Comparison of ENCODE assay signal across 1 cellular context in the genomic region with DNA sequence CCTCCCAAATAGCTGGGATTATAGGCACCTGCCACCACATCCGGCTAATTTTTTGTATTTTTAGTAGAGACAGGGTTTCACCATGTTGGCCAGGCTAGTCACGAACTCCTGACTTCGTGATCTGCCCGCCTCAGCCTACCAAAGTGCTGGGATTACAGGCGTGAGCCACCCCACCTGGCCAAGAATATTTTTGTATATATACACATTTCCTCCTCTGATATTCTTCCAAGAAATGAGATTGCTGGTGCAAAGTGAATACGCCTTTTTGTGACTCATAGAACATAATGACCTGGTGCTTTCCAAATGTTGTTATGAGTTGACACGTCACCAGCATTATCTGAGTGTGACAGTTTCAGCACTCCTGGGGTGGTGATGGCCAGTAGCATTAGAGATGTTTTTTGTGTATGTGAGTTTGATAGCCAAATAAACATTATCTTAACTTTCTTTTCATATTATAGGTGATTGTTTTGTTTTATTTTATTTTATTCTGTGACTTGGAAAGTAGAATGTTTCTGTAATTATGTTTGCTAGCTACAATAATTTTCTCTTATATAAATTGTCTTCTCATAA.
TF ChIP-seq lines count a peak whose summit lies in the region.

No MANE protein-coding gene starts in this region.

TF ChIP-seq in K562, 482 proteins besides CTCF, POLR2A, EP300 and RAD21 (continued from another document and continues in another):
- TF ChIP-seq, protein P1, sequence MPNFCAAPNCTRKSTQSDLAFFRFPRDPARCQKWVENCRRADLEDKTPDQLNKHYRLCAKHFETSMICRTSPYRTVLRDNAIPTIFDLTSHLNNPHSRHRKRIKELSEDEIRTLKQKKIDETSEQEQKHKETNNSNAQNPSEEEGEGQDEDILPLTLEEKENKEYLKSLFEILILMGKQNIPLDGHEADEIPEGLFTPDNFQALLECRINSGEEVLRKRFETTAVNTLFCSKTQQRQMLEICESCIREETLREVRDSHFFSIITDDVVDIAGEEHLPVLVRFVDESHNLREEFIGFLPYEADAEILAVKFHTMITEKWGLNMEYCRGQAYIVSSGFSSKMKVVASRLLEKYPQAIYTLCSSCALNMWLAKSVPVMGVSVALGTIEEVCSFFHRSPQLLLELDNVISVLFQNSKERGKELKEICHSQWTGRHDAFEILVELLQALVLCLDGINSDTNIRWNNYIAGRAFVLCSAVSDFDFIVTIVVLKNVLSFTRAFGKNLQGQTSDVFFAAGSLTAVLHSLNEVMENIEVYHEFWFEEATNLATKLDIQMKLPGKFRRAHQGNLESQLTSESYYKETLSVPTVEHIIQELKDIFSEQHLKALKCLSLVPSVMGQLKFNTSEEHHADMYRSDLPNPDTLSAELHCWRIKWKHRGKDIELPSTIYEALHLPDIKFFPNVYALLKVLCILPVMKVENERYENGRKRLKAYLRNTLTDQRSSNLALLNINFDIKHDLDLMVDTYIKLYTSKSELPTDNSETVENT (CRISPR knock-in tag; IDR thresholded peaks at IDR 0.05): no peak
- TF ChIP-seq FOXM1 (IDR thresholded peaks at IDR 0.05; ENCODE audit: low read depth) (peak; percentile 86), FOXM1 (CRISPR knock-in tag; IDR thresholded peaks at IDR 0.05; ENCODE audit: low read depth) (no peak), HMG20B (CRISPR knock-in tag; IDR thresholded peaks at IDR 0.05) (no peak), ZNF57 (CRISPR knock-in tag; IDR thresholded peaks at IDR 0.05) (no peak), NRF1 (conservative IDR thresholded peaks at IDR 0.05 in 1 of 2, IDR thresholded peaks at IDR 0.05 in 1 of 2) (peak; percentile 28 to 31; a peak in 1 of 4 replicates), NFE2 (IDR thresholded peaks at IDR 0.05; ENCODE audit: low read depth) (peak; percentile 80), CBX2 (IDR thresholded peaks at IDR 0.05; ENCODE audit: insufficient read depth, low read length, poor library complexity, severe bottlenecking) (no peak), MTF1 (CRISPR knock-in tag; IDR thresholded peaks at IDR 0.05; ENCODE audit: borderline replicate concordance) (no peak), RFX1 (IDR thresholded peaks at IDR 0.05) (no peak), NR1H2 (CRISPR knock-in tag; IDR thresholded peaks at IDR 0.05) (no peak), ZNF175 (CRISPR knock-in tag; IDR thresholded peaks at IDR 0.05; ENCODE audit: low read depth) (peak; percentile 43; the same call in 1 of the 2 replicates), MTA2 (IDR thresholded peaks at IDR 0.05; ENCODE audit: low read depth) (peak; percentile 70), SP2 (IDR thresholded peaks at IDR 0.05; ENCODE audit: extremely low read depth, low read depth, low read length, poor library complexity, severe bottlenecking) (no peak), POLR3A (IDR thresholded peaks at IDR 0.05; ENCODE audit: borderline replicate concordance, extremely low read depth, insufficient read depth, insufficient read length) (no peak), FUS (optimal IDR thresholded peaks at IDR 0.05; ENCODE audit: low read depth, low read length) (no peak), SOX6 (IDR thresholded peaks at IDR 0.05) (peak; percentile 87), ZBTB8A (IDR thresholded peaks at IDR 0.05; ENCODE audit: partially characterized antibody) (no peak), ZNF324 (CRISPR knock-in tag; IDR thresholded peaks at IDR 0.05) (no peak), SRSF1 (IDR thresholded peaks at IDR 0.05; ENCODE audit: low read depth, low read length) (no peak), EP400 (IDR thresholded peaks at IDR 0.05) (peak; percentile 86), GTF2F1 (IDR thresholded peaks at IDR 0.05; ENCODE audit: low read depth, low read length) (no peak), HNRNPH1 (optimal IDR thresholded peaks at IDR 0.05; ENCODE audit: low read depth, low read length) (no peak), YY1 (IDR thresholded peaks at IDR 0.05; ENCODE audit: borderline replicate concordance in 1 of 3, control insufficient read depth in 1 of 3, extremely low read depth in 1 of 3, insufficient read depth in 3 of 3, insufficient read length in 1 of 3, insufficient replicate concordance in 2 of 3, low read depth in 1 of 3, low read length in 2 of 3) (no peak), FOSL1 (tag; conservative IDR thresholded peaks at IDR 0.05) (peak; percentile 97), FOS (IDR thresholded peaks at IDR 0.05; ENCODE audit: extremely low read depth, insufficient read length) (peak; percentile 72), KHSRP (IDR thresholded peaks at IDR 0.05) (0 out of 2 replicates have a peak, but pooled peaks have one; percentile 10), MAFK (IDR thresholded peaks at IDR 0.05; ENCODE audit: low read length) (0 out of 2 replicates have a peak, but pooled peaks have one; percentile 15), MYBL2 (IDR thresholded peaks at IDR 0.05; ENCODE audit: low read depth) (peak; percentile 38; the same call in 1 of the 2 replicates), MYBL2 (CRISPR knock-in tag; IDR thresholded peaks at IDR 0.05; ENCODE audit: borderline replicate concordance) (no peak), SMAD4 (CRISPR knock-in tag; conservative IDR thresholded peaks at IDR 0.05) (peak; percentile 65; the same call in 1 of the 2 replicates), MAFG (tag; conservative IDR thresholded peaks at IDR 0.05) (peak; percentile 54), ZNF79 (CRISPR knock-in tag; IDR thresholded peaks at IDR 0.05; ENCODE audit: low read depth) (no peak), ZNF316 (IDR thresholded peaks at IDR 0.05) (peak; percentile 68), MBD2 (IDR thresholded peaks at IDR 0.05; ENCODE audit: borderline replicate concordance, low read depth) (peak; percentile 86), FOXJ2 (tag; IDR thresholded peaks at IDR 0.05) (peak; percentile 55; the same call in 1 of the 2 replicates), TBL1XR1 (IDR thresholded peaks at IDR 0.05; ENCODE audit: low read length in 2 of 2) (peak in 1 of 2 experiments; percentile 91; a peak in 2 of 4 replicates), NELFE (IDR thresholded peaks at IDR 0.05; ENCODE audit: insufficient read depth, insufficient read length) (no peak)
- TF ChIP-seq, protein P2, sequence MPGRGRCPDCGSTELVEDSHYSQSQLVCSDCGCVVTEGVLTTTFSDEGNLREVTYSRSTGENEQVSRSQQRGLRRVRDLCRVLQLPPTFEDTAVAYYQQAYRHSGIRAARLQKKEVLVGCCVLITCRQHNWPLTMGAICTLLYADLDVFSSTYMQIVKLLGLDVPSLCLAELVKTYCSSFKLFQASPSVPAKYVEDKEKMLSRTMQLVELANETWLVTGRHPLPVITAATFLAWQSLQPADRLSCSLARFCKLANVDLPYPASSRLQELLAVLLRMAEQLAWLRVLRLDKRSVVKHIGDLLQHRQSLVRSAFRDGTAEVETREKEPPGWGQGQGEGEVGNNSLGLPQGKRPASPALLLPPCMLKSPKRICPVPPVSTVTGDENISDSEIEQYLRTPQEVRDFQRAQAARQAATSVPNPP (IDR thresholded peaks at IDR 0.05; ENCODE audit: borderline replicate concordance, insufficient read depth, insufficient read length): no peak
- TF ChIP-seq, protein P3, sequence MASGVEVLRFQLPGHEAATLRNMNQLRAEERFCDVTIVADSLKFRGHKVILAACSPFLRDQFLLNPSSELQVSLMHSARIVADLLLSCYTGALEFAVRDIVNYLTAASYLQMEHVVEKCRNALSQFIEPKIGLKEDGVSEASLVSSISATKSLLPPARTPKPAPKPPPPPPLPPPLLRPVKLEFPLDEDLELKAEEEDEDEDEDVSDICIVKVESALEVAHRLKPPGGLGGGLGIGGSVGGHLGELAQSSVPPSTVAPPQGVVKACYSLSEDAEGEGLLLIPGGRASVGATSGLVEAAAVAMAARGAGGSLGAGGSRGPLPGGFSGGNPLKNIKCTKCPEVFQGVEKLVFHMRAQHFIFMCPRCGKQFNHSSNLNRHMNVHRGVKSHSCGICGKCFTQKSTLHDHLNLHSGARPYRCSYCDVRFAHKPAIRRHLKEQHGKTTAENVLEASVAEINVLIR (CRISPR knock-in tag; IDR thresholded peaks at IDR 0.05): peak; percentile 60
- TF ChIP-seq, protein P4, sequence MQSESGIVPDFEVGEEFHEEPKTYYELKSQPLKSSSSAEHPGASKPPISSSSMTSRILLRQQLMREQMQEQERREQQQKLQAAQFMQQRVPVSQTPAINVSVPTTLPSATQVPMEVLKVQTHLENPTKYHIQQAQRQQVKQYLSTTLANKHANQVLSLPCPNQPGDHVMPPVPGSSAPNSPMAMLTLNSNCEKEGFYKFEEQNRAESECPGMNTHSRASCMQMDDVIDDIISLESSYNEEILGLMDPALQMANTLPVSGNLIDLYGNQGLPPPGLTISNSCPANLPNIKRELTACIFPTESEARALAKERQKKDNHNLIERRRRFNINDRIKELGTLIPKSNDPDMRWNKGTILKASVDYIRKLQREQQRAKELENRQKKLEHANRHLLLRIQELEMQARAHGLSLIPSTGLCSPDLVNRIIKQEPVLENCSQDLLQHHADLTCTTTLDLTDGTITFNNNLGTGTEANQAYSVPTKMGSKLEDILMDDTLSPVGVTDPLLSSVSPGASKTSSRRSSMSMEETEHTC (IDR thresholded peaks at IDR 0.05): peak; percentile 58; the same call in 1 of the 2 replicates
- TF ChIP-seq, protein P5, sequence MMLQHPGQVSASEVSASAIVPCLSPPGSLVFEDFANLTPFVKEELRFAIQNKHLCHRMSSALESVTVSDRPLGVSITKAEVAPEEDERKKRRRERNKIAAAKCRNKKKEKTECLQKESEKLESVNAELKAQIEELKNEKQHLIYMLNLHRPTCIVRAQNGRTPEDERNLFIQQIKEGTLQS (IDR thresholded peaks at IDR 0.05): peak; percentile 97
- TF ChIP-seq, protein P5 (CRISPR knock-in tag; conservative IDR thresholded peaks at IDR 0.05): no peak
- TF ChIP-seq, protein P6, sequence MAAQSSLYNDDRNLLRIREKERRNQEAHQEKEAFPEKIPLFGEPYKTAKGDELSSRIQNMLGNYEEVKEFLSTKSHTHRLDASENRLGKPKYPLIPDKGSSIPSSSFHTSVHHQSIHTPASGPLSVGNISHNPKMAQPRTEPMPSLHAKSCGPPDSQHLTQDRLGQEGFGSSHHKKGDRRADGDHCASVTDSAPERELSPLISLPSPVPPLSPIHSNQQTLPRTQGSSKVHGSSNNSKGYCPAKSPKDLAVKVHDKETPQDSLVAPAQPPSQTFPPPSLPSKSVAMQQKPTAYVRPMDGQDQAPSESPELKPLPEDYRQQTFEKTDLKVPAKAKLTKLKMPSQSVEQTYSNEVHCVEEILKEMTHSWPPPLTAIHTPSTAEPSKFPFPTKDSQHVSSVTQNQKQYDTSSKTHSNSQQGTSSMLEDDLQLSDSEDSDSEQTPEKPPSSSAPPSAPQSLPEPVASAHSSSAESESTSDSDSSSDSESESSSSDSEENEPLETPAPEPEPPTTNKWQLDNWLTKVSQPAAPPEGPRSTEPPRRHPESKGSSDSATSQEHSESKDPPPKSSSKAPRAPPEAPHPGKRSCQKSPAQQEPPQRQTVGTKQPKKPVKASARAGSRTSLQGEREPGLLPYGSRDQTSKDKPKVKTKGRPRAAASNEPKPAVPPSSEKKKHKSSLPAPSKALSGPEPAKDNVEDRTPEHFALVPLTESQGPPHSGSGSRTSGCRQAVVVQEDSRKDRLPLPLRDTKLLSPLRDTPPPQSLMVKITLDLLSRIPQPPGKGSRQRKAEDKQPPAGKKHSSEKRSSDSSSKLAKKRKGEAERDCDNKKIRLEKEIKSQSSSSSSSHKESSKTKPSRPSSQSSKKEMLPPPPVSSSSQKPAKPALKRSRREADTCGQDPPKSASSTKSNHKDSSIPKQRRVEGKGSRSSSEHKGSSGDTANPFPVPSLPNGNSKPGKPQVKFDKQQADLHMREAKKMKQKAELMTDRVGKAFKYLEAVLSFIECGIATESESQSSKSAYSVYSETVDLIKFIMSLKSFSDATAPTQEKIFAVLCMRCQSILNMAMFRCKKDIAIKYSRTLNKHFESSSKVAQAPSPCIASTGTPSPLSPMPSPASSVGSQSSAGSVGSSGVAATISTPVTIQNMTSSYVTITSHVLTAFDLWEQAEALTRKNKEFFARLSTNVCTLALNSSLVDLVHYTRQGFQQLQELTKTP (IDR thresholded peaks at IDR 0.05; ENCODE audit: low read depth in 1 of 2, partially characterized antibody in 2 of 2): peak in 1 of 2 experiments; percentile 54
- TF ChIP-seq, protein P7, sequence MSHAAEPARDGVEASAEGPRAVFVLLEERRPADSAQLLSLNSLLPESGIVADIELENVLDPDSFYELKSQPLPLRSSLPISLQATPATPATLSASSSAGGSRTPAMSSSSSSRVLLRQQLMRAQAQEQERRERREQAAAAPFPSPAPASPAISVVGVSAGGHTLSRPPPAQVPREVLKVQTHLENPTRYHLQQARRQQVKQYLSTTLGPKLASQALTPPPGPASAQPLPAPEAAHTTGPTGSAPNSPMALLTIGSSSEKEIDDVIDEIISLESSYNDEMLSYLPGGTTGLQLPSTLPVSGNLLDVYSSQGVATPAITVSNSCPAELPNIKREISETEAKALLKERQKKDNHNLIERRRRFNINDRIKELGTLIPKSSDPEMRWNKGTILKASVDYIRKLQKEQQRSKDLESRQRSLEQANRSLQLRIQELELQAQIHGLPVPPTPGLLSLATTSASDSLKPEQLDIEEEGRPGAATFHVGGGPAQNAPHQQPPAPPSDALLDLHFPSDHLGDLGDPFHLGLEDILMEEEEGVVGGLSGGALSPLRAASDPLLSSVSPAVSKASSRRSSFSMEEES (CRISPR knock-in tag; IDR thresholded peaks at IDR 0.05): no peak
- TF ChIP-seq, protein P8, sequence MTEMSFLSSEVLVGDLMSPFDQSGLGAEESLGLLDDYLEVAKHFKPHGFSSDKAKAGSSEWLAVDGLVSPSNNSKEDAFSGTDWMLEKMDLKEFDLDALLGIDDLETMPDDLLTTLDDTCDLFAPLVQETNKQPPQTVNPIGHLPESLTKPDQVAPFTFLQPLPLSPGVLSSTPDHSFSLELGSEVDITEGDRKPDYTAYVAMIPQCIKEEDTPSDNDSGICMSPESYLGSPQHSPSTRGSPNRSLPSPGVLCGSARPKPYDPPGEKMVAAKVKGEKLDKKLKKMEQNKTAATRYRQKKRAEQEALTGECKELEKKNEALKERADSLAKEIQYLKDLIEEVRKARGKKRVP (CRISPR knock-in tag; IDR thresholded peaks at IDR 0.05): no peak
- TF ChIP-seq, protein P9, sequence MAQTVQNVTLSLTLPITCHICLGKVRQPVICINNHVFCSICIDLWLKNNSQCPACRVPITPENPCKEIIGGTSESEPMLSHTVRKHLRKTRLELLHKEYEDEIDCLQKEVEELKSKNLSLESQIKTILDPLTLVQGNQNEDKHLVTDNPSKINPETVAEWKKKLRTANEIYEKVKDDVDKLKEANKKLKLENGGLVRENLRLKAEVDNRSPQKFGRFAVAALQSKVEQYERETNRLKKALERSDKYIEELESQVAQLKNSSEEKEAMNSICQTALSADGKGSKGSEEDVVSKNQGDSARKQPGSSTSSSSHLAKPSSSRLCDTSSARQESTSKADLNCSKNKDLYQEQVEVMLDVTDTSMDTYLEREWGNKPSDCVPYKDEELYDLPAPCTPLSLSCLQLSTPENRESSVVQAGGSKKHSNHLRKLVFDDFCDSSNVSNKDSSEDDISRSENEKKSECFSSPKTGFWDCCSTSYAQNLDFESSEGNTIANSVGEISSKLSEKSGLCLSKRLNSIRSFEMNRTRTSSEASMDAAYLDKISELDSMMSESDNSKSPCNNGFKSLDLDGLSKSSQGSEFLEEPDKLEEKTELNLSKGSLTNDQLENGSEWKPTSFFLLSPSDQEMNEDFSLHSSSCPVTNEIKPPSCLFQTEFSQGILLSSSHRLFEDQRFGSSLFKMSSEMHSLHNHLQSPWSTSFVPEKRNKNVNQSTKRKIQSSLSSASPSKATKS (CRISPR knock-in tag; IDR thresholded peaks at IDR 0.05): no peak
